In genomic region chr5:132293066-132293991, GRCh38 we compare ENCODE assay signal across 8 cellular contexts. TPM values are rescaled to one million over a fixed set of nuclear protein-coding genes. Genes with fewer than 3 reads are reported as not detected.
A peak's percentile ranks its signal among the peaks of the same experiment; 100 is the strongest.
DNase-seq lines count a peak whose midpoint lies in the region; ATAC-seq and TF ChIP-seq lines count a peak whose summit lies in the region.

No MANE protein-coding gene starts in this region.

- WGBS in right lobe of liver (ENCODE audit: insufficient coverage, low coverage, low lambda C conversion rate, missing lambda C conversion rate): 4% methylated on average over 7 of the region's 50 CpGs

- TF ChIP-seq POLR2A in right lobe of liver (IDR thresholded peaks at IDR 0.05): no peak

- H3K9me3 ChIP-seq in BLaER1 (no peaks in the 10 kb centered on the region), right lobe of liver (no peaks in the 10 kb centered on the region)

- H3K4me2 ChIP-seq in BLaER1: peak overlapping the region; percentile 100

- H3K36me3 ChIP-seq in BLaER1 (no peaks in the 10 kb centered on the region), right lobe of liver (no peaks in the 10 kb centered on the region)

- H3K27me3 ChIP-seq in BLaER1 (peaks cover 19% of the 10 kb centered on the region), right lobe of liver (no peaks in the 10 kb centered on the region)

- DNase-seq in NCI-H69 (lab: John Stamatoyannopoulos, UW) (peak; percentile 99), dermis blood vessel endothelial cell (peak; percentile 88), right lobe of liver (peak; percentile 90 to 91 (median 91))
- DNase-seq in activated CD4-positive, alpha-beta T cell treated with anti-CD3 and anti-CD28 coated beads, Interleukin-2, amount 50 U/mL, for 24 hours (ENCODE audit: low read depth in 1 of 2, low spot score in 1 of 2): peak; percentile 60 to 61
- DNase-seq in stimulated activated CD4-positive, alpha-beta T cell treated with anti-CD3 and anti-CD28 coated beads, Interleukin-4, amount 100 ng/mL, for 1 hour: peak; percentile 82

- ATAC-seq in GM19372 (IDR thresholded peaks at IDR 0.05; ENCODE audit: low read depth, unreplicated experiment) (peak; percentile 30), HG03558 (IDR thresholded peaks at IDR 0.05; ENCODE audit: extremely low read depth, unreplicated experiment) (peak; percentile 21), right lobe of liver (peak; percentile 75 to 78 (median 76))

- no peaks in the 10 kb centered on the region; the same call in 1 of the 2 replicates for H4K20me1 ChIP-seq in BLaER1

- peak overlapping the region; percentile 84 for H3K9ac ChIP-seq in BLaER1

- H3K4me1 ChIP-seq in BLaER1 (peaks cover 35% of the 10 kb centered on the region), right lobe of liver (peaks cover 0 to 12% (median 4%) of the 10 kb centered on the region in 4 donors)

- H3K27ac ChIP-seq in BLaER1: peak overlapping the region; percentile 89
- H3K27ac ChIP-seq in right lobe of liver: peak overlapping the region; percentile 88 to 98 (median 93)

- TF ChIP-seq CTCF in right lobe of liver (IDR thresholded peaks at IDR 0.05): peak in 2 of 4 donors; percentile 15 to 20

- intact Hi-C loops in right lobe of liver (cut with DNase I): no loop called here

- H3K4me3 ChIP-seq in BLaER1 (peak overlapping the region; percentile 77), right lobe of liver (peak overlapping the region; percentile 60 to 65 (median 63))

RNA-seq across cellular contexts. Expression of gene SLC22A4, which starts 0.9 kb away (rescaled TPM):
- total RNA-seq in dermis blood vessel endothelial cell (4.7 and 4.8 TPM in 2 replicates), right lobe of liver (under 1 TPM; 0.31 to 0.59 (median 0.36) TPM)

RNA-seq across cellular contexts. Expression of gene PDLIM4, which starts 35.8 kb away (rescaled TPM):
- total RNA-seq in dermis blood vessel endothelial cell: 31.0 and 51.6 TPM in 2 replicates
- under 1 TPM in 4 of 6 experiments, not detected in 2; 0.24 to 0.95 (median 0.40) TPM for total RNA-seq in right lobe of liver

Comparison
In these comparisons a context has a peak if more than half of its experiments do, and no peak if none do; other contexts are left out.
1. Peak in every context shown above with its lines: DNase-seq, ATAC-seq, H3K4me3 ChIP-seq and H3K27ac ChIP-seq.
2. ATAC-seq: peak in every context shown above with its lines; median percentile 76 in right lobe of liver; 30 in GM19372; 21 in HG03558.
3. RNA of gene PDLIM4, which starts 35.8 kb away (total RNA-seq): 31.0 to 51.6 TPM in dermis blood vessel endothelial cell; 0.24 to 0.95 TPM in right lobe of liver; every median in the first group is over 10 times any median in the second.